Comparison of ENCODE assay signal across 21 cellular contexts in genomic region chr3:105811518-105812193, GRCh38. TPM values are rescaled to one million over a fixed set of nuclear protein-coding genes. Genes with fewer than 3 reads are reported as not detected.
DNase-seq lines count a peak whose midpoint lies in the region; ATAC-seq and TF ChIP-seq lines count a peak whose summit lies in the region.
"Had no signal": no experiment of that assay in that cellular context is flagged by ENCODE, and none has a peak within 500 bp of the region (broad histone marks: within the 10 kb centered on the region; RNA-seq: fewer than 3 reads in every experiment).

No MANE protein-coding gene starts in this region.

- POLR2A ChIA-PET in activated B cell treated with CpG ODN at 0.5 μM for 24 hours (lab: Charles Lee) = interaction anchor here (0.7 to 1.3 kb wide), 5 partner anchors 10 to 26 kb away, joined by 3 to 5 read pairs (median 4); no protein-coding TSS in a partner anchor

- no peaks in the 10 kb centered on the region for H3K27me3 Mint-ChIP-seq in activated CD4-positive, alpha-beta T cell treated with anti-CD3 and anti-CD28 coated beads, Interleukin-2, amount 10 ng/mL, durations not matched to agents 24 days and 14 days
- H3K27me3 Mint-ChIP-seq in activated B cell treated with CpG ODN at 0.5 μM for 24 hours = no peaks in the 10 kb centered on the region
- H3K27me3 Mint-ChIP-seq: activated CD8-positive, alpha-beta memory T cell treated with anti-CD3 and anti-CD28 coated beads, Interleukin-2, amount 10 ng/mL, durations not matched to agents 7 days and 5 days had no signal

- no peaks in the 10 kb centered on the region for H3K36me3 ChIP-seq in smooth muscle cell (ENCODE audit: low read depth)
- H3K36me3 ChIP-seq: thyroid gland, WERI-Rb-1 had no signal

- CTCF ChIA-PET in activated B cell treated with CpG ODN at 0.5 μM for 24 hours (lab: Charles Lee) = interaction anchor here (1.4 kb wide), 1 partner anchor 10 kb away, joined by 3 read pairs; no protein-coding TSS in a partner anchor

- WGBS in smooth muscle cell (ENCODE audit: low lambda C conversion rate) = 81% methylated on average over 10 of the region's 10 CpGs

- peaks cover 3% of the 10 kb centered on the region for H3K9me3 Mint-ChIP-seq in activated CD4-positive, alpha-beta T cell treated with anti-CD3 and anti-CD28 coated beads, Interleukin-2, amount 10 ng/mL, durations not matched to agents 24 days and 14 days
- peaks cover 2% of the 10 kb centered on the region for H3K9me3 Mint-ChIP-seq in activated B cell treated with CpG ODN at 0.5 μM for 24 hours

- peak; percentile 45 for ATAC-seq in activated B cell treated with CpG ODN at 0.5 μM for 24 hours (ENCODE audit: low read depth)
- ATAC-seq in HG02759 (IDR thresholded peaks at IDR 0.05; ENCODE audit: unreplicated experiment) = no peak
- ATAC-seq: activated CD8-positive, alpha-beta memory T cell treated with anti-CD3 and anti-CD28 coated beads, Interleukin-2, amount 10 ng/mL, durations not matched to agents 7 days and 5 days; heart left ventricle; K562; right cardiac atrium had no signal

- TF ChIP-seq CTCF in activated B cell treated with CpG ODN at 0.5 μM for 24 hours (IDR thresholded peaks at IDR 0.05) (no peak), smooth muscle cell (IDR thresholded peaks at IDR 0.05; ENCODE audit: borderline replicate concordance, insufficient read depth, poor library complexity, severe bottlenecking) (no peak), GM10266 (IDR thresholded peaks at IDR 0.05; ENCODE audit: control insufficient read depth, insufficient read depth, low read depth, missing control alignments) (no peak)

- H3K4me1 ChIP-seq in smooth muscle cell (ENCODE audit: low read depth) = peaks cover 3% of the 10 kb centered on the region

- H4K20me1 ChIP-seq in smooth muscle cell (ENCODE audit: low read depth) = peaks cover 32% of the 10 kb centered on the region

- no peak overlapping the region for H3K9ac ChIP-seq in smooth muscle cell (ENCODE audit: low read depth)

- peak overlapping the region; percentile 14 for H3K4me2 ChIP-seq in smooth muscle cell

- no peak overlapping the region for H3K4me3 ChIP-seq in smooth muscle cell
- H3K4me3 ChIP-seq: K562, thyroid gland had no signal

- H3K4me3 Mint-ChIP-seq in activated CD4-positive, alpha-beta T cell treated with anti-CD3 and anti-CD28 coated beads, Interleukin-2, amount 10 ng/mL, durations not matched to agents 24 days and 14 days = no peak overlapping the region
- peak overlapping the region; percentile 64 for H3K4me3 Mint-ChIP-seq in activated B cell treated with CpG ODN at 0.5 μM for 24 hours
- H3K4me3 Mint-ChIP-seq: activated CD8-positive, alpha-beta memory T cell treated with anti-CD3 and anti-CD28 coated beads, Interleukin-2, amount 10 ng/mL, durations not matched to agents 7 days and 5 days had no signal

- DNase-seq in activated CD4-positive, alpha-beta T cell treated with anti-CD3 and anti-CD28 coated beads, Interleukin-2, amount 10 ng/mL, durations not matched to agents 24 days and 14 days = no peak
- DNase-seq in activated CD4-positive, alpha-beta T cell treated with anti-CD3 and anti-CD28 coated beads for 4 hours = no peak
- DNase-seq in KBM-7 (peak; percentile 24), activated B cell treated with CpG ODN at 0.5 μM for 24 hours (no peak), smooth muscle cell (lab: John Stamatoyannopoulos, UW; ENCODE audit: unreplicated experiment) (no peak), SHP77 treated with DMSO at 0.1 percent for 48 hours (lab: John Stamatoyannopoulos, UW) (no peak), GM10266 (ENCODE audit: extremely low spot score) (no peak)
- DNase-seq: activated CD8-positive, alpha-beta memory T cell treated with anti-CD3 and anti-CD28 coated beads, Interleukin-2, amount 10 ng/mL, durations not matched to agents 7 days and 5 days; activated naive CD4-positive, alpha-beta T cell treated with Interleukin-2 at 50 U/mL for 16 hours; heart left ventricle; islet precursor cell; NCI-H1417 treated with DMSO at 0.1 percent for 48 hours; NCI-H2227 treated with DMSO at 0.1 percent for 48 hours; nucleus accumbens; right cardiac atrium; stimulated activated CD4-positive, alpha-beta T cell treated with anti-CD3 and anti-CD28 coated beads, Interleukin-1b, Interleukin-23, amount 100 ng/mL, for 48 hours; thyroid gland; WERI-Rb-1 had no signal

- in situ Hi-C loops in KBM-7 (cut with MboI; ENCODE audit: low pct_unique_long_range_greater_than_20kb, low sequenced_read_pairs) = no loop called here

- intact Hi-C loops in activated CD4-positive, alpha-beta T cell treated with anti-CD3 and anti-CD28 coated beads, Interleukin-2, amount 10 ng/mL, durations not matched to agents 24 days and 14 days (cut with micrococcal nuclease) = no loop called here
- intact Hi-C loops in activated B cell treated with CpG ODN at 0.5 μM for 24 hours (cut with micrococcal nuclease) = loop anchor here (2.0 kb wide), 1 partner anchor 19 kb away; no protein-coding TSS in a partner anchor

- H3K9me3 ChIP-seq in smooth muscle cell (replicated peaks; ENCODE audit: low read depth) = no peaks in the 10 kb centered on the region
- H3K9me3 ChIP-seq: heart left ventricle, thyroid gland had no signal

- H3K4me1 Mint-ChIP-seq in activated CD4-positive, alpha-beta T cell treated with anti-CD3 and anti-CD28 coated beads, Interleukin-2, amount 10 ng/mL, durations not matched to agents 24 days and 14 days = peaks cover 40% of the 10 kb centered on the region
- peaks cover 46% of the 10 kb centered on the region for H3K4me1 Mint-ChIP-seq in activated B cell treated with CpG ODN at 0.5 μM for 24 hours

- no peaks in the 10 kb centered on the region for H3K27me3 ChIP-seq in smooth muscle cell (ENCODE audit: low read depth)
- H3K27me3 ChIP-seq: heart left ventricle, thyroid gland had no signal

- peaks cover 57% of the 10 kb centered on the region for H3K79me2 ChIP-seq in smooth muscle cell (ENCODE audit: low read depth)

- H3K27ac ChIP-seq in smooth muscle cell (ENCODE audit: low read depth) = no peak overlapping the region
- H3K27ac ChIP-seq: HL-60, thyroid gland, WERI-Rb-1 had no signal

- peak overlapping the region; percentile 12 for H3K27ac Mint-ChIP-seq in activated CD4-positive, alpha-beta T cell treated with anti-CD3 and anti-CD28 coated beads, Interleukin-2, amount 10 ng/mL, durations not matched to agents 24 days and 14 days
- peak overlapping the region; percentile 24 for H3K27ac Mint-ChIP-seq in activated B cell treated with CpG ODN at 0.5 μM for 24 hours
- H3K27ac Mint-ChIP-seq: activated CD8-positive, alpha-beta memory T cell treated with anti-CD3 and anti-CD28 coated beads, Interleukin-2, amount 10 ng/mL, durations not matched to agents 7 days and 5 days had no signal

- H2AFZ ChIP-seq in smooth muscle cell (ENCODE audit: low read depth) = no peak overlapping the region

- peaks cover 59% of the 10 kb centered on the region for H3K36me3 Mint-ChIP-seq in activated CD4-positive, alpha-beta T cell treated with anti-CD3 and anti-CD28 coated beads, Interleukin-2, amount 10 ng/mL, durations not matched to agents 24 days and 14 days (ENCODE audit: low read depth)
- peaks cover 15% of the 10 kb centered on the region for H3K36me3 Mint-ChIP-seq in activated B cell treated with CpG ODN at 0.5 μM for 24 hours (ENCODE audit: low read depth)

- peaks cover under 1% of the 10 kb centered on the region for H3F3A ChIP-seq in smooth muscle cell (ENCODE audit: low read depth)

RNA-seq across cellular contexts. Expression of gene CBLB, which starts 57.2 kb away (rescaled TPM):
- total RNA-seq in activated CD4-positive, alpha-beta T cell treated with anti-CD3 and anti-CD28 coated beads, Interleukin-2, amount 10 ng/mL, durations not matched to agents 24 days and 14 days = 177 and 183 TPM in 2 replicates
- total RNA-seq in activated B cell treated with CpG ODN at 0.5 μM for 24 hours (69.2 and 78.1 TPM in 2 replicates), smooth muscle cell (38.0 and 38.9 TPM in 2 replicates)
- 13.9 and 18.3 TPM in 2 replicates for polyA plus RNA-seq in smooth muscle cell
